ENCODE assay signal across 7 cellular contexts in the genomic region with DNA sequence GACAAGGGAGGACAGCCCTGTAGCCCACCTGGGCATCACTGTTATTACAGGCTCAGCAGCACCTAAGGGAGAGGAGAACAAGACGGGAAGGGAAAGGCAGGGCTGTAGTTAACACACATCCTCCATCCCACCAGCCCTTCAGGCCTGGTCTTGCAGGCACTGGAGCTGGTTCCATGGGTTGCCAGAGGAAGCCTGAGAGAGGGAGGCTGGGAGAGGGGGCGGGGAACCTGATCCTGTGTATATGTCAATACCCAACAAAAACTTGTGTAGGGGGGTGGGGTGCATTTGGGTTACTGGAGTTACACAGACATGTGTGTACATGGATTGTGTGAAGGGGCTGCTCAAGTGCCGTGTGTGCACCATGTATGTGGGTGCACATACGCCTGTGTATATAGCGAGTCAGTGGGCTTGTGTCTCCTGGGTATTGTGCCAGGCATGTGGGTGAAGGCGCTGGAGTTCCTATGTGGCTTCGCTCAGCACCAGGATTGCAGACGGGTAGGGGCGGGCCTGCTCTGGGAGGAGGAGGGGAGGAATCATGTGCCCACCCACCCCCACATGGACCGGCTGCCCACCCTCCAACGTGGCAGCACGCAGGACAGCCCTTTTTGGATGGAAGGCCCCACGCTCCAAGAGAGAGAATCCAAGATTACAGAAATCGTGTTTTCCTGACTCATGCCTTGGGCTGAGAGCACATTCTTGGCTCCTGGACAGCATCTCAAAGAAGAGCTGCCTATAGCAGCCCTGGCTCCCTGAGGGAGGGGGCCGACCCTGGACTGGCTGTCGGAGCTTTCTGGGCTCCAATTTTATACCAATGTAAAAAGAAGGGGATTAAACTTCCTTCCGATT. TPM values are rescaled to one million over a fixed set of nuclear protein-coding genes. Genes with fewer than 3 reads are reported as not detected.
A peak's percentile ranks its signal among the peaks of the same experiment; 100 is the strongest.
DNase-seq lines count a peak whose midpoint lies in the region; ATAC-seq, FAIRE-seq and TF ChIP-seq lines count a peak whose summit lies in the region.

No MANE protein-coding gene starts in this region.

- no peaks in the 10 kb centered on the region for H3K36me3 ChIP-seq in H1 (ENCODE audit: control insufficient read depth in 2 of 4, insufficient read depth in 4 of 4, low read length in 3 of 4)

- peaks cover 13% of the 10 kb centered on the region for H3K4me1 Mint-ChIP-seq in activated T-cell treated with anti-CD3 and anti-CD28 coated beads, Interleukin-2, amount 50 U/mL, for 4 hours (ENCODE audit: low read depth)

- no peak overlapping the region for H3K27ac ChIP-seq in H1 (ENCODE audit: low read depth, low read length)

- peak overlapping the region; percentile 94; the same call in 1 of the 2 replicates for H2AK5ac ChIP-seq in H1 (ENCODE audit: low read depth, low read length)

- peak overlapping the region; percentile 71 for H4K91ac ChIP-seq in H1 (replicated peaks; ENCODE audit: insufficient read length, low read length)

- CTCF ChIA-PET in H1 (lab: Charles Lee; ENCODE audit: partially characterized antibody): interaction anchor here (0.7 to 16.9 kb wide), 6 partner anchors 8 to 229 kb away, joined by 3 to 344 read pairs (median 7); no protein-coding TSS in a partner anchor

- TF ChIP-seq CTCF in H1 (IDR thresholded peaks at IDR 0.05; ENCODE audit: control extremely low read depth in 1 of 3, insufficient read depth in 1 of 3, low read depth in 1 of 3, low read length in 3 of 3): no peak

- ATAC-seq in activated T-cell treated with anti-CD3 and anti-CD28 coated beads, Interleukin-2, amount 50 U/mL, for 4 hours: no peak
- ATAC-seq in GM19324 (IDR thresholded peaks at IDR 0.05; ENCODE audit: low FRiP score, unreplicated experiment): no peak

- H3K4me2 ChIP-seq in H1 (ENCODE audit: insufficient read depth in 1 of 2, low read depth in 2 of 2, low read length in 2 of 2): no peak overlapping the region; a peak in 1 of 4 replicates

- no peak overlapping the region for H3K4me3 ChIP-seq in H1 (ENCODE audit: extremely low read depth in 1 of 4, insufficient read depth in 2 of 4, low read depth in 3 of 4, low read length in 4 of 4)

- H4K20me1 ChIP-seq in H1 (replicated peaks in 1 of 2; ENCODE audit: control insufficient read depth in 1 of 2, insufficient read depth in 2 of 2, low read length in 2 of 2): no peaks in the 10 kb centered on the region

- no peaks in the 10 kb centered on the region for H3K9me3 Mint-ChIP-seq in activated T-cell treated with anti-CD3 and anti-CD28 coated beads, Interleukin-2, amount 50 U/mL, for 4 hours

- no peak overlapping the region for H3K4ac ChIP-seq in H1 (replicated peaks; ENCODE audit: insufficient read length, low read depth, low read length)

- H2BK15ac ChIP-seq in H1 (ENCODE audit: low read length): peak overlapping the region; percentile 100

- H3K36me3 Mint-ChIP-seq in activated T-cell treated with anti-CD3 and anti-CD28 coated beads, Interleukin-2, amount 50 U/mL, for 4 hours (ENCODE audit: insufficient read depth): no peaks in the 10 kb centered on the region

- H2BK20ac ChIP-seq in H1 (ENCODE audit: low read length): peak overlapping the region; percentile 98; the same call in 1 of the 2 replicates

- peaks cover 0 to 11% of the 10 kb centered on the region in 2 experiments; a peak in 2 of 4 replicates for H3K79me2 ChIP-seq in H1 (ENCODE audit: control insufficient read depth in 1 of 2, insufficient read depth in 2 of 2, low read length in 2 of 2)

- no peaks in the 10 kb centered on the region for H3K9me3 ChIP-seq in H1 (ENCODE audit: insufficient read depth in 2 of 2, low read depth in 1 of 2, low read length in 1 of 2)

- POLR2A ChIA-PET in H1 (lab: Charles Lee; ENCODE audit: partially characterized antibody): interaction anchor here (0.6 to 35.1 kb wide), 6 partner anchors 5 to 568 kb away, joined by 3 to 1120 read pairs (median 4); a partner anchor contains a TSS

- H3K18ac ChIP-seq in H1 (ENCODE audit: extremely low read depth, low read length): peak overlapping the region; percentile 93

- TF ChIP-seq POLR2A in H1 (IDR thresholded peaks at IDR 0.05; ENCODE audit: control extremely low read depth in 1 of 2, low read depth in 2 of 2, low read length in 2 of 2): no peak

- H3K14ac ChIP-seq in H1 (ENCODE audit: insufficient read length): no peak overlapping the region

- no peak for FAIRE-seq in H1 (lab: Jason Lieb, UNC)
- FAIRE-seq in urothelium cell line (lab: Jason Lieb, UNC): no peak

- H3K23me2 ChIP-seq in H1 (ENCODE audit: low read depth, low read length): peaks cover 4% of the 10 kb centered on the region

- H4K8ac ChIP-seq in H1 (ENCODE audit: extremely low read depth, insufficient read depth, low read length): no peak overlapping the region

- H3K56ac ChIP-seq in H1 (replicated peaks; ENCODE audit: insufficient read length, low read depth, low read length): no peak overlapping the region

- H3K27me3 Mint-ChIP-seq in activated T-cell treated with anti-CD3 and anti-CD28 coated beads, Interleukin-2, amount 50 U/mL, for 4 hours (ENCODE audit: low read depth): no peaks in the 10 kb centered on the region

- H3K4me1 ChIP-seq in H1 (replicated peaks in 1 of 4; ENCODE audit: control insufficient read depth in 3 of 4, insufficient read depth in 4 of 4, low read length in 3 of 4): peaks cover 3 to 36% (median 28%) of the 10 kb centered on the region in 4 experiments

- H3K79me1 ChIP-seq in H1 (ENCODE audit: low read depth, low read length): no peaks in the 10 kb centered on the region

- H2BK5ac ChIP-seq in H1 (ENCODE audit: low read depth, low read length): peak overlapping the region; percentile 71; the same call in 1 of the 2 replicates

- DNase-seq in NCI-H226 (peak; percentile 96), H1 (ENCODE audit: low read depth in 1 of 2, low spot score in 2 of 2) (no peak), mucosa of gallbladder (ENCODE audit: low spot score) (peak; percentile 60), urothelium cell line (ENCODE audit: low spot score) (peak; percentile 76), Ammon's horn (ENCODE audit: low spot score) (no peak)
- no peak for DNase-seq in activated T-cell treated with anti-CD3 and anti-CD28 coated beads, Interleukin-2, amount 50 U/mL, for 4 hours

- H2BK12ac ChIP-seq in H1 (ENCODE audit: low read depth, low read length): peak overlapping the region; percentile 94

- H2BK120ac ChIP-seq in H1 (replicated peaks; ENCODE audit: low read depth, low read length): no peak overlapping the region

- H3K4me3 Mint-ChIP-seq in activated T-cell treated with anti-CD3 and anti-CD28 coated beads, Interleukin-2, amount 50 U/mL, for 4 hours: no peak overlapping the region

- no peak overlapping the region for H3K23ac ChIP-seq in H1 (ENCODE audit: insufficient read length)

- TF ChIP-seq RAD21 in H1 (IDR thresholded peaks at IDR 0.05 in 1 of 2, conservative IDR thresholded peaks at IDR 0.05 in 1 of 2; ENCODE audit: low read depth in 2 of 2, low read length in 2 of 2): no peak

- no peaks in the 10 kb centered on the region for H3K27me3 ChIP-seq in H1 (replicated peaks in 1 of 4; ENCODE audit: control insufficient read depth in 3 of 4, extremely low read depth in 1 of 4, insufficient read depth in 3 of 4, low read length in 3 of 4)

- no peak for TF ChIP-seq EP300 in H1 (IDR thresholded peaks at IDR 0.05; ENCODE audit: borderline replicate concordance in 1 of 2, low read depth in 2 of 2, low read length in 2 of 2)

- H2AFZ ChIP-seq in H1 (ENCODE audit: low read length): no peak overlapping the region

- no peak overlapping the region for H3K9ac ChIP-seq in H1 (replicated peaks in 1 of 4; ENCODE audit: extremely low read depth in 1 of 4, low read depth in 3 of 4, low read length in 3 of 4)

- 81% methylated on average over 16 of the region's 17 CpGs; no CpG with 5 or more reads in 1 of the 2 experiments for WGBS in H1 (ENCODE audit: extremely low coverage in 1 of 2, insufficient coverage in 1 of 2, insufficient read length in 1 of 2, insufficient replicate concordance in 2 of 2, low coverage in 1 of 2, low lambda C conversion rate in 2 of 2, missing lambda C conversion rate in 1 of 2), 2 experiments

- no peak overlapping the region for H4K5ac ChIP-seq in H1 (ENCODE audit: insufficient read length, low read depth, low read length)

TF ChIP-seq in H1, 55 proteins besides CTCF, POLR2A, EP300 and RAD21:
- TF ChIP-seq GABPA (IDR thresholded peaks at IDR 0.05; ENCODE audit: borderline replicate concordance, insufficient read depth, low read length): no peak

RNA-seq across cellular contexts. Expression of a gene that starts 4.2 kb away (rescaled TPM):
- total RNA-seq in H1 (2021; fragmentation: NEBNext Ultra II Directional; extraction: Animal tissue kit (Norgen Biotek cat#: 25700)): 420 and 424 TPM in 2 replicates
- 621 and 869 TPM in 2 replicates for polyA plus RNA-seq in H1 (2011; rRNA removed)
- 482 TPM for polyA plus RNA-seq in H1 (2011; cell fraction: cytosol; rRNA removed)
- polyA plus RNA-seq in H1 (2011; cell fraction: nucleus; rRNA removed): 605 TPM
- 280 to 399 TPM (median 368 TPM) in 4 replicates for polyA plus RNA-seq in H1 (2012, experiment 1 of 2)
- polyA plus RNA-seq in H1 (2012, experiment 2 of 2): 351 TPM
- 739 TPM for polyA plus RNA-seq in H1 (2013, experiment 1 of 2)
- 760 TPM for polyA plus RNA-seq in H1 (2013, experiment 2 of 2)
- polyA minus RNA-seq in H1 (2011; rRNA and poly(A)+ RNA removed): 124 and 163 TPM in 2 replicates
- 266 TPM for polyA minus RNA-seq in H1 (2011; cell fraction: cytosol; rRNA and poly(A)+ RNA removed)
- 239 TPM for polyA minus RNA-seq in H1 (2011; cell fraction: nucleus; rRNA and poly(A)+ RNA removed)
- total RNA-seq in mucosa of gallbladder: 141 TPM
- total RNA-seq in activated T-cell treated with anti-CD3 and anti-CD28 coated beads, Interleukin-2, amount 50 U/mL, for 4 hours: 10 to 100 TPM; 17.6 to 19.8 (median 17.8) TPM

RNA-seq across cellular contexts. Expression of a gene that starts 32.1 kb away (rescaled TPM):
- total RNA-seq in H1 (2021; fragmentation: NEBNext Ultra II Directional; extraction: Animal tissue kit (Norgen Biotek cat#: 25700)): 8.1 and 8.6 TPM in 2 replicates
- 7.8 and 10.2 TPM in 2 replicates for polyA plus RNA-seq in H1 (2011; rRNA removed)
- 6.4 TPM for polyA plus RNA-seq in H1 (2011; cell fraction: cytosol; rRNA removed)
- polyA plus RNA-seq in H1 (2011; cell fraction: nucleus; rRNA removed): 27.2 TPM
- 4.8 to 10.4 TPM (median 8.0 TPM) in 4 replicates for polyA plus RNA-seq in H1 (2012, experiment 1 of 2)
- polyA plus RNA-seq in H1 (2012, experiment 2 of 2): 6.2 TPM
- 10.7 TPM for polyA plus RNA-seq in H1 (2013, experiment 1 of 2)
- polyA plus RNA-seq in H1 (2013, experiment 2 of 2): 10.8 TPM
- 6.0 and 7.1 TPM in 2 replicates for polyA minus RNA-seq in H1 (2011; rRNA and poly(A)+ RNA removed)
- 3.8 TPM for polyA minus RNA-seq in H1 (2011; cell fraction: cytosol; rRNA and poly(A)+ RNA removed)
- 8.1 TPM for polyA minus RNA-seq in H1 (2011; cell fraction: nucleus; rRNA and poly(A)+ RNA removed)
- total RNA-seq in mucosa of gallbladder: 16.7 TPM
- total RNA-seq in activated T-cell treated with anti-CD3 and anti-CD28 coated beads, Interleukin-2, amount 50 U/mL, for 4 hours: 10 to 100 TPM in 1 of 3 donors, 1 to 10 TPM in 2; 5.4 to 10.9 (median 9.8) TPM

Comparison
In these comparisons a context has a peak if more than half of its experiments do, and no peak if none do; other contexts are left out.
1. DNase-seq: peak in NCI-H226 (single experiment), mucosa of gallbladder (single experiment) and urothelium cell line (single experiment); none in H1 (0 of 2), activated T-cell treated with anti-CD3 and anti-CD28 coated beads, Interleukin-2, amount 50 U/mL, for 4 hours (single experiment) and Ammon's horn (single experiment).